In genomic region chr6:34161857-34162515, GRCh38 we compare ENCODE assay signal across 13 cellular contexts. TPM values are rescaled to one million over a fixed set of nuclear protein-coding genes. Genes with fewer than 3 reads are reported as not detected.
"Had no signal": no experiment of that assay in that cellular context is flagged by ENCODE, and none has a peak within 500 bp of the region (broad histone marks: within the 10 kb centered on the region; RNA-seq: fewer than 3 reads in every experiment).

No MANE protein-coding gene starts in this region.

- H3K27ac ChIP-seq: dorsolateral prefrontal cortex, esophagus muscularis mucosa, left lung, SK-N-MC had no signal

- DNase-seq: activated CD4-positive, alpha-beta T cell treated with anti-CD3 and anti-CD28 coated beads, Interleukin-2, amount 50 U/mL, for 1 hour; activated naive CD4-positive, alpha-beta T cell treated with anti-CD3 and anti-CD28 coated beads, Interleukin-2, amount 50 U/mL, for 16 hours; activated T-cell treated with anti-CD3 and anti-CD28 coated beads, Interleukin-2, amount 50 U/mL, for 1 hour; left lung; stimulated activated CD4-positive, alpha-beta T cell treated with anti-CD3 and anti-CD28 coated beads, Interleukin-2, amount 100 ng/mL, for 48 hours; stimulated activated naive CD4-positive, alpha-beta T cell treated with Interleukin-2 at 50 U/mL for 16 hours had no signal

- H3K4me1 Mint-ChIP-seq: memory B cell, nephron had no signal

- H3K36me3 ChIP-seq: esophagus muscularis mucosa, left lung had no signal

- H3K27ac Mint-ChIP-seq: memory B cell; nephron; T-helper 1 cell treated with Interleukin-12 subunit alpha and Interleukin-12 subunit beta and Interleukin-4 antibody, amounts not matched to agents 30 μg/mL and 1 μg/mL, for 36 hours had no signal

- H3K4me3 ChIP-seq: dorsolateral prefrontal cortex, esophagus muscularis mucosa, left lung, SK-N-MC had no signal

- H3K27me3 ChIP-seq: dorsolateral prefrontal cortex had no signal

- H3K4me3 Mint-ChIP-seq: memory B cell; nephron; T-helper 1 cell treated with Interleukin-12 subunit alpha and Interleukin-12 subunit beta and Interleukin-4 antibody, amounts not matched to agents 30 μg/mL and 1 μg/mL, for 36 hours had no signal

- H3K4me1 ChIP-seq: left lung had no signal

- ATAC-seq: left lung had no signal

RNA-seq across cellular contexts. Expression of gene GRM4, which starts 16.1 kb away (rescaled TPM):
- total RNA-seq: esophagus muscularis mucosa, left lung, pulmonary artery endothelial cell had no signal
